Comparison of ENCODE assay signal across 13 cellular contexts in genomic region chr20:36399969-36400545, GRCh38.
A peak's percentile ranks its signal among the peaks of the same experiment; 100 is the strongest.
DNase-seq lines count a peak whose midpoint lies in the region; ATAC-seq and TF ChIP-seq lines count a peak whose summit lies in the region.
"Had no signal": no experiment of that assay in that cellular context is flagged by ENCODE, and none has a peak within 500 bp of the region (broad histone marks: within the 10 kb centered on the region; RNA-seq: fewer than 3 reads in every experiment).

No MANE protein-coding gene starts in this region.

- DNase-seq in AG08395 (ENCODE audit: low spot score) (peak; percentile 10), LHCN-M2 (ENCODE audit: low read depth) (peak; percentile 12), RWPE2 (ENCODE audit: low spot score) (no peak), glutamatergic neuron (no peak), COLO829 (ENCODE audit: low spot score) (no peak), occipital lobe (lab: John Stamatoyannopoulos, UW) (no peak), prostate gland (ENCODE audit: low spot score) (no peak)
- no peak for DNase-seq in naive thymus-derived CD8-positive, alpha-beta T cell
- DNase-seq: NCI-H1092 treated with DMSO at 0.1 percent for 48 hours, NCI-H2107, NCI-H524 treated with DMSO at 0.1 percent for 48 hours had no signal

- POLR2A ChIA-PET in naive thymus-derived CD8-positive, alpha-beta T cell (lab: Charles Lee): no interaction called here

- 59% methylated on average over 7 of the region's 7 CpGs for WGBS in prostate gland

- peaks cover 5% of the 10 kb centered on the region for H3K36me3 Mint-ChIP-seq in glutamatergic neuron (ENCODE audit: unreplicated experiment)
- H3K36me3 Mint-ChIP-seq in naive thymus-derived CD8-positive, alpha-beta T cell: peaks cover 0 to 6% (median 0%) of the 10 kb centered on the region in 3 donors

- peaks cover 4% of the 10 kb centered on the region for H3K4me1 Mint-ChIP-seq in glutamatergic neuron (ENCODE audit: low read depth, unreplicated experiment)
- H3K4me1 Mint-ChIP-seq in naive thymus-derived CD8-positive, alpha-beta T cell: peaks cover 0 to 5% (median 0%) of the 10 kb centered on the region in 4 donors

- intact Hi-C loops in prostate gland (cut with DNase I): no loop called here

- H3K27ac Mint-ChIP-seq in glutamatergic neuron (ENCODE audit: unreplicated experiment): no peak overlapping the region
- H3K27ac Mint-ChIP-seq in naive thymus-derived CD8-positive, alpha-beta T cell: no peak overlapping the region

- no peak overlapping the region for H3K4me3 Mint-ChIP-seq in glutamatergic neuron (ENCODE audit: unreplicated experiment)
- no peak overlapping the region for H3K4me3 Mint-ChIP-seq in naive thymus-derived CD8-positive, alpha-beta T cell

- H3K9me3 ChIP-seq in RWPE2 (ENCODE audit: severe bottlenecking): no peaks in the 10 kb centered on the region
- no peaks in the 10 kb centered on the region for H3K9me3 ChIP-seq in prostate gland

- H3K4me1 ChIP-seq in RWPE2 (ENCODE audit: insufficient read depth, poor library complexity, severe bottlenecking): peaks cover 3% of the 10 kb centered on the region
- no peaks in the 10 kb centered on the region for H3K4me1 ChIP-seq in prostate gland (replicated peaks)
- H3K4me1 ChIP-seq: Caco-2 had no signal

- TF ChIP-seq CTCF in RWPE2 (IDR thresholded peaks at IDR 0.05; ENCODE audit: poor library complexity, severe bottlenecking): peak; percentile 50
- TF ChIP-seq CTCF in glutamatergic neuron (IDR thresholded peaks at IDR 0.05; ENCODE audit: partially characterized antibody, unreplicated experiment): peak; percentile 15
- no peak for TF ChIP-seq CTCF in prostate gland (IDR thresholded peaks at IDR 0.05)

- H3K4me3 ChIP-seq in RWPE2 (ENCODE audit: severe bottlenecking): no peak overlapping the region
- no peak overlapping the region for H3K4me3 ChIP-seq in prostate gland

- no peak for TF ChIP-seq POLR2A in prostate gland (IDR thresholded peaks at IDR 0.05)

- peaks cover 5% of the 10 kb centered on the region for H3K9me3 Mint-ChIP-seq in glutamatergic neuron (ENCODE audit: unreplicated experiment)
- peaks cover 0 to 6% (median 0%) of the 10 kb centered on the region in 9 donors for H3K9me3 Mint-ChIP-seq in naive thymus-derived CD8-positive, alpha-beta T cell

- no peak for ATAC-seq in RWPE2 (ENCODE audit: low read depth)
- ATAC-seq in naive thymus-derived CD8-positive, alpha-beta T cell: no peak
- ATAC-seq: Right ventricle myocardium inferior had no signal

- H3K36me3 ChIP-seq in RWPE2 (ENCODE audit: low read depth): no peaks in the 10 kb centered on the region
- no peaks in the 10 kb centered on the region for H3K36me3 ChIP-seq in prostate gland

- peaks cover 5% of the 10 kb centered on the region for H3K27me3 Mint-ChIP-seq in glutamatergic neuron (ENCODE audit: unreplicated experiment)
- H3K27me3 Mint-ChIP-seq in naive thymus-derived CD8-positive, alpha-beta T cell: peaks cover 23 to 59% (median 43%) of the 10 kb centered on the region in 5 donors

- H3K27ac ChIP-seq in RWPE2 (ENCODE audit: poor library complexity, severe bottlenecking): no peak overlapping the region
- H3K27ac ChIP-seq in prostate gland: no peak overlapping the region

- H3K27me3 ChIP-seq in RWPE2 (ENCODE audit: insufficient read depth, poor library complexity, severe bottlenecking): no peaks in the 10 kb centered on the region
- H3K27me3 ChIP-seq in prostate gland (replicated peaks; ENCODE audit: insufficient read depth): peaks cover 9% of the 10 kb centered on the region

Comparison
In these comparisons a context has a peak if more than half of its experiments do, and no peak if none do; other contexts are left out.
1. DNase-seq: peak in AG08395 (single experiment) and LHCN-M2 (single experiment); none in RWPE2 (single experiment), glutamatergic neuron (single experiment), naive thymus-derived CD8-positive, alpha-beta T cell (0 of 10), COLO829 (single experiment), occipital lobe (single experiment) and prostate gland (single experiment).
2. CTCF ChIP-seq: peak in RWPE2 (single experiment) and glutamatergic neuron (single experiment); none in prostate gland (0 of 4).